Comparison of ENCODE assay signal across 8 cellular contexts in genomic region chr12:113232787-113233585, GRCh38.
DNase-seq lines count a peak whose midpoint lies in the region; ATAC-seq and TF ChIP-seq lines count a peak whose summit lies in the region.

No MANE protein-coding gene starts in this region.

- TF ChIP-seq CTCF in RWPE1 (conservative IDR thresholded peaks at IDR 0.05; ENCODE audit: low read depth), result no peak

- peak; percentile 87 for DNase-seq in Ammon's horn (ENCODE audit: low spot score)
- DNase-seq in RWPE1 (ENCODE audit: low spot score), result no peak
- peak; percentile 73 for DNase-seq in activated naive CD4-positive, alpha-beta T cell treated with anti-CD3 and anti-CD28 coated beads, Interleukin-2, amount 50 U/mL, for 16 hours
- DNase-seq in iris pigment epithelial cell (ENCODE audit: low read depth), result peak; percentile 46
- DNase-seq in stimulated activated CD4-positive, alpha-beta T cell treated with anti-CD3 and anti-CD28 coated beads, Interleukin-4, amount 100 ng/mL, for 4 hours, result peak; percentile 48 to 79
- DNase-seq in HEK293T (ENCODE audit: extremely low spot score), result no peak

- POLR2A ChIA-PET in RWPE1 (lab: Yijun Ruan, JAX; ENCODE audit: low non-redundant PET) (interaction anchor here (1.5 kb wide), 1 partner anchor 10 kb away, joined by 6 read pairs; no protein-coding TSS in a partner anchor), HEK293T (lab: Yijun Ruan, JAX) (no interaction called here)

- CTCF ChIA-PET in RWPE1 (lab: Yijun Ruan, JAX), result no interaction called here
- CTCF ChIA-PET in HEK293T (lab: Yijun Ruan, JAX), result no interaction called here

- H3K27ac ChIP-seq in RWPE1, result peak overlapping the region; percentile 62; the same call in 1 of the 2 replicates

- ATAC-seq in GM19395 (IDR thresholded peaks at IDR 0.05; ENCODE audit: unreplicated experiment) (peak; percentile 65), HG03521 (IDR thresholded peaks at IDR 0.05; ENCODE audit: unreplicated experiment) (peak; percentile 71)

TF ChIP-seq in HEK293T, 16 proteins besides CTCF, POLR2A, EP300 and RAD21:
- no peak for TF ChIP-seq BHLHE40 (IDR thresholded peaks at IDR 0.05; ENCODE audit: borderline replicate concordance)

Comparison
In these comparisons a context has a peak if more than half of its experiments do, and no peak if none do; other contexts are left out.
1. DNase-seq: peak in Ammon's horn (single experiment), activated naive CD4-positive, alpha-beta T cell treated with anti-CD3 and anti-CD28 coated beads, Interleukin-2, amount 50 U/mL, for 16 hours (single experiment), iris pigment epithelial cell (single experiment) and stimulated activated CD4-positive, alpha-beta T cell treated with anti-CD3 and anti-CD28 coated beads, Interleukin-4, amount 100 ng/mL, for 4 hours (2 of 2); none in RWPE1 (single experiment) and HEK293T (single experiment).